ENCODE assay signal across 27 cellular contexts in the genomic region with DNA sequence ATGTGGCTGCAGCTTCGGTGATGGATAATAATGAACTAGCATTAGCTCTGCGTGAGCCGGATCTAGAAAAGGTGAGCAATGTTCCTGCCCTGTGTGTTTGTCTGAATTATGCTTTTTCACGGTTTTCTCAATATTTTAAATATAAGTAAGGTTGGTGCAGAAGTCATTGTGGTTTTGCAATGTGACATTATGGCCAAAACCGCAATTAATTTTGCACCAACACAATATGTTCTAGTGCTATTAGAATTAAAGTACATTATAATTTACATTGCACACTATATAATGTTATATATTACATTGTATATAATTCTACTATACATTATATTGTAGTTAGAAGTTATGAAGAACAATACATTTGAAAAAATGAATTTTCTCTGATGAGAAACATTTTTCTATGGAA.
"Had no signal": no experiment of that assay in that cellular context is flagged by ENCODE, and none has a peak within 500 bp of the region (broad histone marks: within the 10 kb centered on the region; RNA-seq: fewer than 3 reads in every experiment).

No MANE protein-coding gene starts in this region.

- FAIRE-seq: urothelium cell line had no signal

- DNase-seq: stimulated activated CD4-positive, alpha-beta T cell treated with anti-CD3 and anti-CD28 coated beads, Interleukin-2, amount 100 ng/mL, for 48 hours; stimulated activated CD4-positive, alpha-beta T cell treated with anti-CD3 and anti-CD28 coated beads, Interleukin-4, amount 100 ng/mL, for 1 hour; stimulated activated CD4-positive, alpha-beta T cell treated with anti-CD3 and anti-CD28 coated beads, Interleukin-4, amount 100 ng/mL, for 24 hours; stimulated activated CD4-positive, alpha-beta T cell treated with anti-CD3 and anti-CD28 coated beads, Interleukin-4, amount 100 ng/mL, for 4 hours; stimulated activated CD8-positive, alpha-beta memory T cell treated with anti-CD3 and anti-CD28 coated beads, Interleukin-4, amount 100 ng/mL, for 48 hours; stimulated activated naive B cell treated with anti-CD40 and anti-IgM and Interleukin-4, amounts not matched to agents 10 μg/mL and 1 μg/mL and 100 μg/mL, for 72 hours; stimulated activated naive CD4-positive, alpha-beta T cell; stimulated activated naive CD4-positive, alpha-beta T cell treated with Interleukin-2 at 50 U/mL for 16 hours; stimulated activated naive CD8-positive, alpha-beta T cell treated with anti-CD3 and anti-CD28 coated beads, Interleukin-15, amount 100 ng/mL, for 72 hours; stimulated activated naive CD8-positive, alpha-beta T cell treated with anti-CD3 and anti-CD28 coated beads, Interleukin-15, Interleukin-2, amounts not matched to agents 100 U/mL and 50 U/mL, for 24 hours; stomach; substantia nigra; testis; thyroid gland; tibial artery; transverse colon; trophoblast cell; upper lobe of left lung; upper lobe of right lung; uterus had no signal

- ATAC-seq: stimulated activated effector memory CD8-positive, alpha-beta T cell treated with anti-CD3 and anti-CD28 coated beads, Interleukin-12 subunit alpha, Interleukin-12 subunit beta, amount 100 ng/mL, for 72 hours; stimulated activated memory B cell treated with anti-CD40 and anti-IgM and Interleukin-4, amounts not matched to agents 10 μg/mL and 1 μg/mL and 100 μg/mL, for 72 hours; stimulated activated naive B cell treated with anti-CD40 and anti-IgM and Interleukin-4, amounts not matched to agents 10 μg/mL and 1 μg/mL and 100 μg/mL, for 72 hours; stimulated activated naive CD8-positive, alpha-beta T cell treated with anti-CD3 and anti-CD28 coated beads, Interleukin-15, amount 100 ng/mL, for 72 hours; stimulated activated naive CD8-positive, alpha-beta T cell treated with anti-CD3 and anti-CD28 coated beads, Interleukin-15, Interleukin-2, amounts not matched to agents 100 U/mL and 50 U/mL, for 24 hours; upper lobe of right lung had no signal

- H3K27me3 ChIP-seq: stomach, suprapubic skin, testis, thyroid gland, tibial artery, tibial nerve, transverse colon, upper lobe of left lung, upper lobe of right lung, uterus, vagina had no signal

- H3K9me3 ChIP-seq: stomach, suprapubic skin, testis, thoracic aorta, thyroid gland, tibial artery, tibial nerve, transverse colon, upper lobe of left lung, upper lobe of right lung, uterus, vagina had no signal

- H3K4me1 ChIP-seq: stomach, suprapubic skin, testis, thyroid gland, tibial artery, tibial nerve, transverse colon, upper lobe of left lung, upper lobe of right lung, uterus, vagina had no signal

- H3K27ac ChIP-seq: stomach, suprapubic skin, testis, thoracic aorta, thyroid gland, tibial artery, tibial nerve, transverse colon, upper lobe of left lung, upper lobe of right lung, uterus, vagina had no signal

- H3K4me3 ChIP-seq: stomach, suprapubic skin, testis, thoracic aorta, thyroid gland, tibial artery, tibial nerve, transverse colon, upper lobe of left lung, upper lobe of right lung, uterus, vagina had no signal

- H3K36me3 ChIP-seq: suprapubic skin, thyroid gland, tibial nerve, transverse colon, uterus, vagina had no signal
